ENCODE assay signal across 8 cellular contexts in the genomic region with DNA sequence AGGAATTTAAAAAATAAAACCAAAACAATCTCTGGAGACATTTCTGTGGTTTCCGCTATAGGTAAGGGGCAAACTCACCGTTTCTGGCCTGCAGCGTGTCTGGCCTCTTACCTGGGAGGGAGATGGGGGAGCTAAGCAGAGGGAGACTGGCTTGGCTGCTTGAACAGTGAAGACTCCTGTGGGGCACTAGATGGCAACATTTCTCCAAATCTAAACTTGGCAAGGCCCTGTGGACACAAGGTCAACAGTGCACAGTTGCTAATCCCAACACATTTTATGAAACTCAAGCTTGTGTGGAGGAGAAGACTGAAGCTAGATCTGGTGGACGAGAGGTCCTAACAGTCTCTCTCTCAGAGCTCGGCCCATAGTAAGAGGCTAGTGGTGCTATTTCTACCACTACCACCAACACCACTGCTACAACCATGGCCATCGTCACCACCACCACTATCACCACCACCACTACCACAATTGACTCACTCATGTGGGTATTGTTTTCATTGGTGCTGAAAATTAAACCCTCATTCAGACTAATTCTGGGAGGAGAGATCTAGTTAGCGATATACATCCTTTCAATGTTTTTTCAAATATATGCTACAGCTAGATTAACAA. TPM values are rescaled to one million over a fixed set of nuclear protein-coding genes. Genes with fewer than 3 reads are reported as not detected.
A peak's percentile ranks its signal among the peaks of the same experiment; 100 is the strongest.
DNase-seq lines count a peak whose midpoint lies in the region; ATAC-seq and TF ChIP-seq lines count a peak whose summit lies in the region.

No MANE protein-coding gene starts in this region.

- no peaks in the 10 kb centered on the region for H3K27me3 Mint-ChIP-seq in activated naive CD4-positive, alpha-beta T cell treated with anti-CD3 and anti-CD28 coated beads for 36 hours (ENCODE audit: low read depth)
- H3K27me3 Mint-ChIP-seq in activated naive CD4-positive, alpha-beta T cell treated with anti-CD3 and anti-CD28 coated beads, Interleukin-2, amount 10 ng/mL, durations not matched to agents 7 days and 5 days, result peaks cover 20% of the 10 kb centered on the region

- H3K4me1 ChIP-seq in mucosa of descending colon (ENCODE audit: low read depth) (peaks cover 2% of the 10 kb centered on the region), suprapubic skin (peaks cover 17% of the 10 kb centered on the region)

- H3K27ac ChIP-seq in suprapubic skin, result no peak overlapping the region

- intact Hi-C loops in activated naive CD4-positive, alpha-beta T cell treated with anti-CD3 and anti-CD28 coated beads for 36 hours (cut with micrococcal nuclease), result loop anchor here (1.0 to 2.0 kb wide), 2 partner anchors 74 to 108 kb away; no protein-coding TSS in a partner anchor
- intact Hi-C loops in mucosa of descending colon (cut with DNase I, micrococcal nuclease), result loop anchor here in 1 of 2 donors (5.0 kb wide), 1 partner anchor 108 kb away; no protein-coding TSS in a partner anchor

- TF ChIP-seq POLR2A in suprapubic skin (IDR thresholded peaks at IDR 0.05), result no peak

- no peaks in the 10 kb centered on the region for H3K36me3 Mint-ChIP-seq in activated naive CD4-positive, alpha-beta T cell treated with anti-CD3 and anti-CD28 coated beads for 36 hours (ENCODE audit: low read depth)
- peaks cover 1% of the 10 kb centered on the region for H3K36me3 Mint-ChIP-seq in activated naive CD4-positive, alpha-beta T cell treated with anti-CD3 and anti-CD28 coated beads, Interleukin-2, amount 10 ng/mL, durations not matched to agents 7 days and 5 days

- H3K9me3 ChIP-seq in mucosa of descending colon, result no peaks in the 10 kb centered on the region
- no peaks in the 10 kb centered on the region for H3K9me3 ChIP-seq in suprapubic skin

- peak; percentile 78 for ATAC-seq in mucosa of descending colon
- ATAC-seq in HG03097 (IDR thresholded peaks at IDR 0.05; ENCODE audit: low FRiP score, unreplicated experiment), result no peak

- DNase-seq in activated naive CD4-positive, alpha-beta T cell treated with anti-CD3 and anti-CD28 coated beads for 36 hours, result peak; percentile 20
- no peak for DNase-seq in activated naive CD4-positive, alpha-beta T cell treated with anti-CD3 and anti-CD28 coated beads, Interleukin-2, amount 10 ng/mL, durations not matched to agents 7 days and 5 days
- DNase-seq in NCI-H460 (ENCODE audit: extremely low read depth, low read depth), result peak; percentile 9
- DNase-seq in dedifferentiated amniotic fluid mesenchymal stem cell (ENCODE audit: extremely low spot score), result peak; percentile 26
- DNase-seq in mucosa of descending colon, result peak in 1 of 3 donors; percentile 11
- DNase-seq in suprapubic skin (ENCODE audit: low spot score in 2 of 2), result no peak
- no peak for DNase-seq in NK-92 treated with Interleukin-12 subunit alpha and Interleukin-12 subunit beta, amount 100 ng/mL, for 24 hours (lab: John Stamatoyannopoulos, UW)

- no peak overlapping the region for H3K27ac Mint-ChIP-seq in activated naive CD4-positive, alpha-beta T cell treated with anti-CD3 and anti-CD28 coated beads for 36 hours
- no peak overlapping the region for H3K27ac Mint-ChIP-seq in activated naive CD4-positive, alpha-beta T cell treated with anti-CD3 and anti-CD28 coated beads, Interleukin-2, amount 10 ng/mL, durations not matched to agents 7 days and 5 days

- H3K4me1 Mint-ChIP-seq in activated naive CD4-positive, alpha-beta T cell treated with anti-CD3 and anti-CD28 coated beads for 36 hours (ENCODE audit: low read depth), result peaks cover 12% of the 10 kb centered on the region
- H3K4me1 Mint-ChIP-seq in activated naive CD4-positive, alpha-beta T cell treated with anti-CD3 and anti-CD28 coated beads, Interleukin-2, amount 10 ng/mL, durations not matched to agents 7 days and 5 days, result peaks cover 6% of the 10 kb centered on the region

- WGBS in suprapubic skin, result 90% methylated on average over 7 of the region's 7 CpGs

- H3K36me3 ChIP-seq in mucosa of descending colon (ENCODE audit: low read depth), result no peaks in the 10 kb centered on the region
- H3K36me3 ChIP-seq in suprapubic skin, result no peaks in the 10 kb centered on the region

- TF ChIP-seq CTCF in mucosa of descending colon (IDR thresholded peaks at IDR 0.05), result no peak
- no peak for TF ChIP-seq CTCF in suprapubic skin (IDR thresholded peaks at IDR 0.05)

- TF ChIP-seq EP300 in suprapubic skin (IDR thresholded peaks at IDR 0.05), result no peak

- H3K4me3 ChIP-seq in mucosa of descending colon (no peak overlapping the region), suprapubic skin (no peak overlapping the region)

- no peaks in the 10 kb centered on the region for H3K9me3 Mint-ChIP-seq in activated naive CD4-positive, alpha-beta T cell treated with anti-CD3 and anti-CD28 coated beads for 36 hours
- H3K9me3 Mint-ChIP-seq in activated naive CD4-positive, alpha-beta T cell treated with anti-CD3 and anti-CD28 coated beads, Interleukin-2, amount 10 ng/mL, durations not matched to agents 7 days and 5 days, result no peaks in the 10 kb centered on the region

- H3K4me3 Mint-ChIP-seq in activated naive CD4-positive, alpha-beta T cell treated with anti-CD3 and anti-CD28 coated beads for 36 hours, result no peak overlapping the region
- no peak overlapping the region for H3K4me3 Mint-ChIP-seq in activated naive CD4-positive, alpha-beta T cell treated with anti-CD3 and anti-CD28 coated beads, Interleukin-2, amount 10 ng/mL, durations not matched to agents 7 days and 5 days

- no peaks in the 10 kb centered on the region for H3K27me3 ChIP-seq in suprapubic skin

- CTCF ChIA-PET in activated naive CD4-positive, alpha-beta T cell treated with anti-CD3 and anti-CD28 coated beads for 36 hours (lab: Charles Lee), result interaction anchor here (0.8 to 1.8 kb wide), 6 partner anchors 50 to 246 kb away, joined by 3 to 8 read pairs (median 4); no protein-coding TSS in a partner anchor
- CTCF ChIA-PET in activated naive CD4-positive, alpha-beta T cell treated with anti-CD3 and anti-CD28 coated beads, Interleukin-2, amount 10 ng/mL, durations not matched to agents 7 days and 5 days (lab: Charles Lee), result interaction anchor here (0.9 to 1.9 kb wide), 4 partner anchors 9 to 219 kb away, joined by 3 to 8 read pairs (median 6); no protein-coding TSS in a partner anchor

RNA-seq across cellular contexts. Expression of gene CDHR3, which starts 28.4 kb away (rescaled TPM):
- under 1 TPM; 0.52 to 0.93 TPM for total RNA-seq in activated naive CD4-positive, alpha-beta T cell treated with anti-CD3 and anti-CD28 coated beads for 36 hours
- total RNA-seq in NCI-H460 (2014; rRNA removed; shearing (Covaris generic)), result 2.1 and 5.4 TPM in 2 replicates
- polyA plus RNA-seq in NCI-H460 (2014; cell fraction: nucleus; rRNA removed), result 2.7 and 6.1 TPM in 2 replicates
- total RNA-seq in mucosa of descending colon, result 10 to 100 TPM; 12.1 to 19.7 (median 18.4) TPM
- 1 to 10 TPM; 1.3 to 6.5 (median 2.7) TPM for total RNA-seq in suprapubic skin

RNA-seq across cellular contexts. Expression of gene ATXN7L1, which starts 58.3 kb away (rescaled TPM):
- total RNA-seq in activated naive CD4-positive, alpha-beta T cell treated with anti-CD3 and anti-CD28 coated beads for 36 hours, result 1 to 10 TPM; 8.8 to 9.2 TPM
- total RNA-seq in NCI-H460 (2014; rRNA removed; shearing (Covaris generic)), result 4.9 and 6.5 TPM in 2 replicates
- 3.5 and 5.7 TPM in 2 replicates for polyA plus RNA-seq in NCI-H460 (2014; cell fraction: nucleus; rRNA removed)
- 10 to 100 TPM; 19.7 to 29.5 (median 26.0) TPM for total RNA-seq in mucosa of descending colon
- 10 to 100 TPM; 14.8 to 35.6 (median 17.3) TPM for total RNA-seq in suprapubic skin

Comparison
In these comparisons a context has a peak if more than half of its experiments do, and no peak if none do; other contexts are left out.
1. DNase-seq: peak in activated naive CD4-positive, alpha-beta T cell treated with anti-CD3 and anti-CD28 coated beads for 36 hours (single experiment), NCI-H460 (single experiment) and dedifferentiated amniotic fluid mesenchymal stem cell (single experiment); none in activated naive CD4-positive, alpha-beta T cell treated with anti-CD3 and anti-CD28 coated beads, Interleukin-2, amount 10 ng/mL, durations not matched to agents 7 days and 5 days (single experiment), suprapubic skin (0 of 2) and NK-92 treated with Interleukin-12 subunit alpha and Interleukin-12 subunit beta, amount 100 ng/mL, for 24 hours (single experiment).